ENCODE assay signal across 15 cellular contexts in genomic region chr14:95547626-95548327, GRCh38. TPM values are rescaled to one million over a fixed set of nuclear protein-coding genes. Genes with fewer than 3 reads are reported as not detected.
A peak's percentile ranks its signal among the peaks of the same experiment; 100 is the strongest.
DNase-seq lines count a peak whose midpoint lies in the region; ATAC-seq and TF ChIP-seq lines count a peak whose summit lies in the region.
"Had no signal": no experiment of that assay in that cellular context is flagged by ENCODE, and none has a peak within 500 bp of the region (broad histone marks: within the 10 kb centered on the region; RNA-seq: fewer than 3 reads in every experiment).

No MANE protein-coding gene starts in this region.

- no peaks in the 10 kb centered on the region for H3K9me3 ChIP-seq in neural progenitor cell (ENCODE audit: low read depth)
- no peaks in the 10 kb centered on the region for H3K9me3 ChIP-seq in tibial artery

- H3K4me1 Mint-ChIP-seq in Calu3 (ENCODE audit: low read depth, unreplicated experiment) (peaks cover 55% of the 10 kb centered on the region), neural progenitor cell (peaks cover 12% of the 10 kb centered on the region)
- H3K4me1 Mint-ChIP-seq in natural killer cell treated with Interleukin-12 subunit alpha and Interleukin-12 subunit beta and Interleukin-15 and Interleukin-18, amount 100 ng/mL, for 72 hours (ENCODE audit: low read depth in 2 of 2) = peaks cover 0 to 2% of the 10 kb centered on the region in 2 donors
- H3K4me1 Mint-ChIP-seq: CD14-positive monocyte, memory B cell had no signal

- DNase-seq in Calu3 (peak; percentile 21), RPMI7951 (ENCODE audit: low read depth) (peak; percentile 75), dermis blood vessel endothelial cell (peak; percentile 76), neural progenitor cell (ENCODE audit: low spot score) (peak; percentile 42), cortex of kidney (lab: John Stamatoyannopoulos, UW) (no peak), tibial artery (no peak)
- DNase-seq in natural killer cell treated with Interleukin-12 subunit alpha and Interleukin-12 subunit beta and Interleukin-15 and Interleukin-18, amount 100 ng/mL, for 72 hours (ENCODE audit: low spot score) = no peak
- DNase-seq: activated T-cell treated with anti-CD3 and anti-CD28 coated beads, Interleukin-2, amount 50 U/mL, for 72 hours; cerebellar nuclear complex; glutamatergic neuron; NCI-H1436 had no signal

- no peaks in the 10 kb centered on the region for H3K27me3 ChIP-seq in neural progenitor cell
- H3K27me3 ChIP-seq in tibial artery = no peaks in the 10 kb centered on the region

- no peak for ATAC-seq in GM21390 (IDR thresholded peaks at IDR 0.05; ENCODE audit: unreplicated experiment)
- no peak for ATAC-seq in natural killer cell treated with Interleukin-12 subunit alpha and Interleukin-12 subunit beta and Interleukin-15 and Interleukin-18, amount 100 ng/mL, for 72 hours
- ATAC-seq: activated T-cell treated with anti-CD3 and anti-CD28 coated beads, Interleukin-2, amount 50 U/mL, for 72 hours had no signal

- H3K9me3 Mint-ChIP-seq in Calu3 (ENCODE audit: low read depth, unreplicated experiment) = no peaks in the 10 kb centered on the region
- peaks cover 16% of the 10 kb centered on the region for H3K9me3 Mint-ChIP-seq in neural progenitor cell
- H3K9me3 Mint-ChIP-seq in natural killer cell treated with Interleukin-12 subunit alpha and Interleukin-12 subunit beta and Interleukin-15 and Interleukin-18, amount 100 ng/mL, for 72 hours = no peaks in the 10 kb centered on the region
- H3K9me3 Mint-ChIP-seq: activated T-cell treated with anti-CD3 and anti-CD28 coated beads, Interleukin-2, amount 50 U/mL, for 72 hours; memory B cell had no signal

- TF ChIP-seq CTCF in Calu3 (IDR thresholded peaks at IDR 0.05; ENCODE audit: unreplicated experiment) (no peak), neural progenitor cell (IDR thresholded peaks at IDR 0.05) (no peak), tibial artery (IDR thresholded peaks at IDR 0.05) (no peak)

- peaks cover 27% of the 10 kb centered on the region for H4K20me1 ChIP-seq in neural progenitor cell (ENCODE audit: low read depth)

- peaks cover 12% of the 10 kb centered on the region for H3F3A ChIP-seq in neural progenitor cell (ENCODE audit: low read depth)

- no peak overlapping the region for H3K4me3 ChIP-seq in neural progenitor cell
- no peak overlapping the region for H3K4me3 ChIP-seq in tibial artery
- H3K4me3 ChIP-seq: skin epidermis had no signal

- no peak overlapping the region for H3K9ac ChIP-seq in neural progenitor cell

- peaks cover 3% of the 10 kb centered on the region for H3K79me2 ChIP-seq in neural progenitor cell (ENCODE audit: low read depth)

- CTCF ChIA-PET in Calu3 (lab: Charles Lee) = interaction anchor here (0.5 kb wide), 1 partner anchor 20 kb away, joined by 4 read pairs; no protein-coding TSS in a partner anchor

- H3K27me3 Mint-ChIP-seq in Calu3 (ENCODE audit: unreplicated experiment) (no peaks in the 10 kb centered on the region), neural progenitor cell (ENCODE audit: insufficient read depth, low read depth) (peaks cover 2% of the 10 kb centered on the region)
- H3K27me3 Mint-ChIP-seq in natural killer cell treated with Interleukin-12 subunit alpha and Interleukin-12 subunit beta and Interleukin-15 and Interleukin-18, amount 100 ng/mL, for 72 hours = no peaks in the 10 kb centered on the region
- H3K27me3 Mint-ChIP-seq: memory B cell had no signal

- H3K27ac ChIP-seq in neural progenitor cell (no peak overlapping the region), tibial artery (no peak overlapping the region)

- no peak overlapping the region for H2AFZ ChIP-seq in neural progenitor cell (replicated peaks)

- H3K36me3 ChIP-seq in neural progenitor cell = no peaks in the 10 kb centered on the region
- H3K36me3 ChIP-seq in tibial artery = peaks cover 0 to 15% (median 11%) of the 10 kb centered on the region in 3 donors

- intact Hi-C loops in Calu3 (cut with micrococcal nuclease; ENCODE audit: unreplicated experiment) = no loop called here
- intact Hi-C loops in tibial artery (cut with DNase I; ENCODE audit: low total_unique reads) = no loop called here

- peak overlapping the region; percentile 45 for H3K27ac Mint-ChIP-seq in Calu3 (ENCODE audit: unreplicated experiment)
- H3K27ac Mint-ChIP-seq in neural progenitor cell = peak overlapping the region; percentile 68
- no peak overlapping the region for H3K27ac Mint-ChIP-seq in natural killer cell treated with Interleukin-12 subunit alpha and Interleukin-12 subunit beta and Interleukin-15 and Interleukin-18, amount 100 ng/mL, for 72 hours
- H3K27ac Mint-ChIP-seq: activated T-cell treated with anti-CD3 and anti-CD28 coated beads, Interleukin-2, amount 50 U/mL, for 72 hours; memory B cell had no signal

- H3K36me3 Mint-ChIP-seq in Calu3 (ENCODE audit: insufficient read depth, unreplicated experiment) = peaks cover 10% of the 10 kb centered on the region
- H3K36me3 Mint-ChIP-seq in neural progenitor cell = peaks cover 36% of the 10 kb centered on the region
- no peaks in the 10 kb centered on the region for H3K36me3 Mint-ChIP-seq in natural killer cell treated with Interleukin-12 subunit alpha and Interleukin-12 subunit beta and Interleukin-15 and Interleukin-18, amount 100 ng/mL, for 72 hours

- H3K4me3 Mint-ChIP-seq in Calu3 (ENCODE audit: low read depth, unreplicated experiment) = no peak overlapping the region
- H3K4me3 Mint-ChIP-seq in neural progenitor cell = no peak overlapping the region
- no peak overlapping the region for H3K4me3 Mint-ChIP-seq in natural killer cell treated with Interleukin-12 subunit alpha and Interleukin-12 subunit beta and Interleukin-15 and Interleukin-18, amount 100 ng/mL, for 72 hours
- H3K4me3 Mint-ChIP-seq: activated T-cell treated with anti-CD3 and anti-CD28 coated beads, Interleukin-2, amount 50 U/mL, for 72 hours; CD14-positive monocyte; memory B cell had no signal

- H3K4me2 ChIP-seq in neural progenitor cell = no peak overlapping the region

- no TSS peak for BruUV-seq in Calu3 (replicated peaks; lab: Mats Ljungman, UMichigan)

- peaks cover 12% of the 10 kb centered on the region for H3K4me1 ChIP-seq in neural progenitor cell
- H3K4me1 ChIP-seq in tibial artery = peaks cover 0 to 24% (median 13%) of the 10 kb centered on the region in 4 donors

RNA-seq across cellular contexts. Expression of gene GLRX5, which starts 12.9 kb away (rescaled TPM):
- total RNA-seq in Calu3 (2022) = 54.8 and 58.0 TPM in 2 replicates
- 65.4 and 65.7 TPM in 2 replicates for total RNA-seq in RPMI7951 (2014; rRNA removed; shearing (Covaris generic))
- 50.2 and 56.9 TPM in 2 replicates for total RNA-seq in dermis blood vessel endothelial cell
- 71.8 and 99.9 TPM in 2 replicates for total RNA-seq in neural progenitor cell (ENCODE audit: low replicate concordance)
- total RNA-seq in natural killer cell treated with Interleukin-12 subunit alpha and Interleukin-12 subunit beta and Interleukin-15 and Interleukin-18, amount 100 ng/mL, for 72 hours = 10 to 100 TPM; 35.5 to 36.1 TPM

RNA-seq across cellular contexts. Expression of gene SYNE3, which starts 31.3 kb away (rescaled TPM):
- total RNA-seq in Calu3 (2022) (0.97 and 1.1 TPM in 2 replicates), dermis blood vessel endothelial cell (15.5 and 33.6 TPM in 2 replicates), neural progenitor cell (ENCODE audit: low replicate concordance) (0.03 and 0.06 TPM in 2 replicates)
- total RNA-seq in RPMI7951 (2014; rRNA removed; shearing (Covaris generic)) = 6.0 and 6.2 TPM in 2 replicates
- total RNA-seq in natural killer cell treated with Interleukin-12 subunit alpha and Interleukin-12 subunit beta and Interleukin-15 and Interleukin-18, amount 100 ng/mL, for 72 hours = 10 to 100 TPM; 46.9 to 62.4 TPM

Comparison
In these comparisons a context has a peak if more than half of its experiments do, and no peak if none do; other contexts are left out.
1. DNase-seq: peak in Calu3 (single experiment), RPMI7951 (single experiment), dermis blood vessel endothelial cell (single experiment) and neural progenitor cell (single experiment); none in cortex of kidney (single experiment), natural killer cell treated with Interleukin-12 subunit alpha and Interleukin-12 subunit beta and Interleukin-15 and Interleukin-18, amount 100 ng/mL, for 72 hours (single experiment) and tibial artery (0 of 2).
2. H3K27ac Mint-ChIP-seq: peak in Calu3 (single experiment) and neural progenitor cell (single experiment); none in natural killer cell treated with Interleukin-12 subunit alpha and Interleukin-12 subunit beta and Interleukin-15 and Interleukin-18, amount 100 ng/mL, for 72 hours (0 of 2).